Comparison of ENCODE assay signal across 23 cellular contexts in genomic region chr17:284676-285355, GRCh38.
DNase-seq lines count a peak whose midpoint lies in the region; ATAC-seq and TF ChIP-seq lines count a peak whose summit lies in the region.
"Had no signal": no experiment of that assay in that cellular context is flagged by ENCODE, and none has a peak within 500 bp of the region (broad histone marks: within the 10 kb centered on the region; RNA-seq: fewer than 3 reads in every experiment).

No MANE protein-coding gene starts in this region.

- H3K27ac ChIP-seq in left ventricle myocardium inferior (replicated peaks) (no peak overlapping the region), lower lobe of right lung (no peak overlapping the region), tibial nerve (no peak overlapping the region)
- H3K27ac ChIP-seq: A549, GM23248, HL-60, SJCRH30 had no signal

- DNase-seq in left cardiac atrium (peak; percentile 12), left ventricle myocardium inferior (no peak), lower lobe of right lung (peak; percentile 29), sciatic nerve (ENCODE audit: low spot score) (peak; percentile 43), tibial nerve (ENCODE audit: low spot score in 2 of 2) (no peak)
- DNase-seq: Calu3; CD8-positive, alpha-beta T cell; EL; GM23248; IMR-90; NCI-H1417 treated with DMSO at 0.1 percent for 48 hours; NCI-H187 treated with DMSO at 0.1 percent for 48 hours; NCI-H226; NCI-H524; NCI-H82; PC-3; RPMI8226; SJCRH30 had no signal

- ATAC-seq in left cardiac atrium (no peak), lower lobe of right lung (peak in 1 of 2 donors; percentile 8), sciatic nerve (no peak), GM19035 (IDR thresholded peaks at IDR 0.05; ENCODE audit: unreplicated experiment) (no peak), HG03565 (IDR thresholded peaks at IDR 0.05; ENCODE audit: unreplicated experiment) (no peak)
- ATAC-seq: CD8-positive, alpha-beta T cell; PC-3 had no signal

- H3K36me3 ChIP-seq in left ventricle myocardium inferior, result peaks cover 13% of the 10 kb centered on the region
- peaks cover 7% of the 10 kb centered on the region for H3K36me3 ChIP-seq in lower lobe of right lung
- peaks cover 0 to 7% (median 0%) of the 10 kb centered on the region in 3 donors for H3K36me3 ChIP-seq in tibial nerve
- H3K36me3 ChIP-seq: HAP-1, SJCRH30 had no signal

- no peak for TF ChIP-seq EP300 in tibial nerve (IDR thresholded peaks at IDR 0.05)

- TF ChIP-seq CTCF in left ventricle myocardium inferior (IDR thresholded peaks at IDR 0.05; ENCODE audit: borderline replicate concordance) (no peak), lower lobe of right lung (IDR thresholded peaks at IDR 0.05) (no peak), tibial nerve (IDR thresholded peaks at IDR 0.05) (no peak)

- H3K9me3 ChIP-seq in left ventricle myocardium inferior (replicated peaks) (peaks cover 6% of the 10 kb centered on the region), lower lobe of right lung (no peaks in the 10 kb centered on the region), tibial nerve (no peaks in the 10 kb centered on the region)
- H3K9me3 ChIP-seq: A549, HAP-1, SJCRH30 had no signal

- WGBS in tibial nerve, 2 donors, result 78 to 86% methylated on average over 24 to 25 of the region's 29 CpGs

- H3K27me3 ChIP-seq in left ventricle myocardium inferior (ENCODE audit: low read depth), result peaks cover 18% of the 10 kb centered on the region
- no peaks in the 10 kb centered on the region for H3K27me3 ChIP-seq in lower lobe of right lung (ENCODE audit: low read depth)
- no peaks in the 10 kb centered on the region for H3K27me3 ChIP-seq in tibial nerve
- H3K27me3 ChIP-seq: SJCRH30 had no signal

- no peak for TF ChIP-seq POLR2A in tibial nerve (IDR thresholded peaks at IDR 0.05)

- H3K4me3 ChIP-seq in left ventricle myocardium inferior (no peak overlapping the region), lower lobe of right lung (no peak overlapping the region), tibial nerve (no peak overlapping the region)
- H3K4me3 ChIP-seq: A549, GM23248, HAP-1, SJCRH30 had no signal

- intact Hi-C loops in left cardiac atrium (cut with DNase I), result no loop called here
- intact Hi-C loops in left ventricle myocardium inferior (cut with micrococcal nuclease), result no loop called here
- intact Hi-C loops in lower lobe of right lung (cut with DNase I), result no loop called here
- intact Hi-C loops in sciatic nerve (cut with DNase I), result no loop called here

- peaks cover 3% of the 10 kb centered on the region for H3K4me1 ChIP-seq in left ventricle myocardium inferior
- peaks cover 11% of the 10 kb centered on the region for H3K4me1 ChIP-seq in lower lobe of right lung
- H3K4me1 ChIP-seq in tibial nerve, result no peaks in the 10 kb centered on the region
- H3K4me1 ChIP-seq: HAP-1, SJCRH30 had no signal

Comparison
In these comparisons a context has a peak if more than half of its experiments do, and no peak if none do; other contexts are left out.
1. DNase-seq: peak in left cardiac atrium (single experiment), lower lobe of right lung (single experiment) and sciatic nerve (single experiment); none in left ventricle myocardium inferior (single experiment) and tibial nerve (0 of 2).